8 cellular contexts compared by ENCODE assay signal in the genomic region with DNA sequence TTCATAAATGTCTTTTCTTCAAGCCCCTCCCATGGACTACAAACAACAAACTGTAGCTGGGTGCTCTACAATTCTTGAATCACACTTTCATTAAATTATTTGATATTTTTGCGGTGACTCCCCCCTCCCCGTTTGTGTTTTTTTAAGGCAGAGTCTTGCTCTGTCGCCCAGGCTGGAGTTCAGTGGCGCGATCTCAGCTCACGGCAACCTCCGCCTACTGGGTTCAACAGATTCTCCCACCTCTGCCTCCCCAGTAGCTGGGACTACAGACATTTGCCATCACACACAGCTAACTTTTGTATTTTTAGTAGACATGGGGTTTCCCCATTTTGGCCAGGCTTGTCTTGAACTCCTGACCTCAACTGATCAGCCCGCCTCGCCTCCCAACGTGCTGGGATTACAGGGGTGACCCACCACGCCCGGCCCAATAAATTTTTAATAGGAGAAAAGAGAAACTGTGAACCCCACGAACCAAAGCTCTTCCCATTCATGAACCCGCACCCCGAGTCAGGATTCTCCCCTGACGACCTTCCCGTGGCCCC. TPM values are rescaled to one million over a fixed set of nuclear protein-coding genes. Genes with fewer than 3 reads are reported as not detected.
DNase-seq lines count a peak whose midpoint lies in the region; ATAC-seq, FAIRE-seq and TF ChIP-seq lines count a peak whose summit lies in the region.

No MANE protein-coding gene starts in this region.

- no peak overlapping the region for H3K18ac ChIP-seq in IMR-90 (ENCODE audit: low read depth, low read length)

- no peak overlapping the region for H3K14ac ChIP-seq in IMR-90 (replicated peaks; ENCODE audit: low read depth, low read length)

- no peak overlapping the region for H2AK5ac ChIP-seq in IMR-90 (ENCODE audit: low read depth, low read length)

- H2BK20ac ChIP-seq in IMR-90 (ENCODE audit: low read depth, low read length), result no peak overlapping the region

- no peak for FAIRE-seq in bronchial epithelial cell (lab: Jason Lieb, UNC)

- no peaks in the 10 kb centered on the region for H3K9me1 ChIP-seq in IMR-90 (ENCODE audit: insufficient read depth, low read length)

- intact Hi-C loops in IMR-90 (cut with micrococcal nuclease), result loop anchor here (5.0 kb wide), 1 partner anchor 46 kb away; the partner anchor contains the start of gene ZNF253

- H4K91ac ChIP-seq in IMR-90 (ENCODE audit: insufficient read depth, low read depth, low read length), result no peak overlapping the region

- no peaks in the 10 kb centered on the region for H3K4me1 ChIP-seq in IMR-90 (ENCODE audit: control insufficient read depth, insufficient read depth, low read length)
- H3K4me1 ChIP-seq in muscle layer of colon (ENCODE audit: insufficient read depth, low read length), result peaks cover 3% of the 10 kb centered on the region

- peak overlapping the region; percentile 62 to 96; a peak in 2 of 4 replicates for H4K8ac ChIP-seq in IMR-90 (ENCODE audit: low read depth in 2 of 2, low read length in 2 of 2)

- no CpG with 5 or more reads among the region's 17 CpGs for WGBS in IMR-90 (ENCODE audit: extremely low coverage in 2 of 2, insufficient read length in 1 of 2), 2 experiments

- peaks cover 72% of the 10 kb centered on the region for H3K9me3 ChIP-seq in AG04450 (ENCODE audit: control insufficient read depth, insufficient read depth, low read length)
- H3K9me3 ChIP-seq in IMR-90 (ENCODE audit: control insufficient read depth, insufficient read depth, low read length), result peaks cover 40% of the 10 kb centered on the region
- H3K9me3 ChIP-seq in muscle layer of colon (ENCODE audit: low read length), result no peaks in the 10 kb centered on the region

- H2AK9ac ChIP-seq in IMR-90 (replicated peaks; ENCODE audit: low read depth, low read length, poor library complexity), result peak overlapping the region; percentile 75

- H2BK5ac ChIP-seq in IMR-90 (ENCODE audit: low read depth, low read length, poor library complexity, severe bottlenecking), result no peak overlapping the region

- H3K4me3 ChIP-seq in AG04450 (ENCODE audit: low read depth, low read length) (peak overlapping the region; percentile 82), IMR-90 (ENCODE audit: insufficient read depth, low read depth, low read length) (peak overlapping the region; percentile 98), bronchial epithelial cell (ENCODE audit: low read depth, low read length) (peak overlapping the region; percentile 85), muscle layer of colon (ENCODE audit: low read depth in 1 of 2, low read length in 2 of 2) (peak overlapping the region; percentile 82 to 90)

- DNase-seq in AG04450 (ENCODE audit: low read depth, low spot score) (no peak), IMR-90 (no peak), bronchial epithelial cell (ENCODE audit: low read depth) (no peak), GM20000 (ENCODE audit: low spot score) (no peak), GM19240 (ENCODE audit: insufficient read length, low spot score) (no peak), foreskin melanocyte (no peak)

- H4K5ac ChIP-seq in IMR-90 (ENCODE audit: low read depth, low read length), result no peak overlapping the region

- CTCF ChIA-PET in AG04450 (lab: Charles Lee), result interaction anchor here (0.6 kb wide), 1 partner anchor 157 kb away, joined by 6 read pairs; no protein-coding TSS in a partner anchor
- CTCF ChIA-PET in IMR-90 (lab: Yijun Ruan, JAX), result interaction anchor here (0.7 kb wide), 1 partner anchor 205 kb away, joined by 3 read pairs; no protein-coding TSS in a partner anchor

- no peak for TF ChIP-seq POLR2A in IMR-90 (IDR thresholded peaks at IDR 0.05; ENCODE audit: low read depth, low read length)

- H3K4ac ChIP-seq in IMR-90 (ENCODE audit: low read depth, low read length), result no peak overlapping the region

- H2AFZ ChIP-seq in IMR-90 (replicated peaks; ENCODE audit: low read length, poor library complexity), result peak overlapping the region; percentile 98

- H3K4me2 ChIP-seq in IMR-90 (ENCODE audit: low read depth, low read length), result peak overlapping the region; percentile 53

- H3K36me3 ChIP-seq in IMR-90 (ENCODE audit: control insufficient read depth, insufficient read depth, low read length), result peaks cover 15% of the 10 kb centered on the region; the same call in 1 of the 2 replicates
- H3K36me3 ChIP-seq in bronchial epithelial cell (ENCODE audit: control insufficient read depth, insufficient read depth, low read length), result peaks cover 2% of the 10 kb centered on the region
- no peaks in the 10 kb centered on the region for H3K36me3 ChIP-seq in muscle layer of colon (ENCODE audit: insufficient read depth, low read length)

- H2BK120ac ChIP-seq in IMR-90 (ENCODE audit: low read depth, low read length), result no peak overlapping the region

- TF ChIP-seq CTCF in AG04450 (IDR thresholded peaks at IDR 0.05; ENCODE audit: low read depth, low read length), result no peak
- no peak for TF ChIP-seq CTCF in IMR-90 (conservative IDR thresholded peaks at IDR 0.05; ENCODE audit: low read depth, low read length)
- TF ChIP-seq CTCF in bronchial epithelial cell (IDR thresholded peaks at IDR 0.05; ENCODE audit: insufficient read depth, low read length, severe bottlenecking), result no peak
- no peak for TF ChIP-seq CTCF in GM20000 (IDR thresholded peaks at IDR 0.05; ENCODE audit: extremely low read depth, missing control alignments)

- 0 out of 4 replicates have a peak, but pooled peaks cover 0 to 4% of the 10 kb centered on the region in 2 experiments for H3K79me1 ChIP-seq in IMR-90 (ENCODE audit: low read depth in 1 of 2, low read length in 2 of 2)

- no peaks in the 10 kb centered on the region for H4K20me1 ChIP-seq in IMR-90 (ENCODE audit: insufficient read depth, low read length)

- dilution Hi-C loops in IMR-90 (cut with HindIII; ENCODE audit: low sequenced_read_pairs, unreplicated experiment), result no loop called here

- in situ Hi-C loops in IMR-90 (cut with MboI; ENCODE audit: low sequenced_read_pairs), result no loop called here

- BruUV-seq in IMR-90 (replicated peaks; lab: Mats Ljungman, UMichigan), result no TSS peak

- H2BK15ac ChIP-seq in IMR-90 (ENCODE audit: low read depth, low read length), result no peak overlapping the region

- H3K9ac ChIP-seq in IMR-90 (ENCODE audit: low read depth, low read length) (peak overlapping the region; percentile 97), muscle layer of colon (ENCODE audit: low read length) (peak overlapping the region; percentile 87)

- ATAC-seq in IMR-90 (ENCODE audit: low read depth), result no peak; the same call in 1 of the 2 replicates
- ATAC-seq in GM19035 (IDR thresholded peaks at IDR 0.05; ENCODE audit: unreplicated experiment), result no peak

- no peak overlapping the region for H3K23ac ChIP-seq in IMR-90 (ENCODE audit: low read depth, low read length)

- no peak overlapping the region for H3K56ac ChIP-seq in IMR-90 (ENCODE audit: extremely low read depth, insufficient read depth, low read length)

- no peak for TF ChIP-seq RAD21 in IMR-90 (IDR thresholded peaks at IDR 0.05; ENCODE audit: low read length)

- peak overlapping the region; percentile 99 for H3K27ac ChIP-seq in AG04450 (ENCODE audit: low read depth, low read length)
- H3K27ac ChIP-seq in IMR-90 (ENCODE audit: insufficient read depth, low read length), result peak overlapping the region; percentile 97
- peak overlapping the region; percentile 97 for H3K27ac ChIP-seq in muscle layer of colon (ENCODE audit: low read depth, low read length)

- POLR2A ChIA-PET in AG04450 (lab: Yijun Ruan, JAX), result interaction anchor here (0.7 to 2.1 kb wide), 6 partner anchors 20 to 80 kb away, joined by 3 to 20 read pairs (median 8); partner anchors contain the start of genes ZNF253 and ZNF93
- POLR2A ChIA-PET in IMR-90 (lab: Charles Lee; ENCODE audit: unreplicated experiment), result interaction anchor here (0.6 to 0.7 kb wide), 3 partner anchors 15 to 324 kb away, joined by 4 to 9 read pairs (median 4); no protein-coding TSS in a partner anchor

- H3K27me3 ChIP-seq in AG04450 (ENCODE audit: control insufficient read depth, insufficient read depth, low read length) (no peaks in the 10 kb centered on the region), IMR-90 (ENCODE audit: control insufficient read depth, insufficient read depth, low read length) (no peaks in the 10 kb centered on the region), bronchial epithelial cell (ENCODE audit: control insufficient read depth, insufficient read depth, low read length) (no peaks in the 10 kb centered on the region), muscle layer of colon (ENCODE audit: control insufficient read depth in 1 of 2, insufficient read depth in 2 of 2, low read length in 2 of 2) (no peaks in the 10 kb centered on the region)

TF ChIP-seq in IMR-90, 13 proteins besides CTCF, POLR2A, EP300 and RAD21:
- no peak for TF ChIP-seq MAZ (IDR thresholded peaks at IDR 0.05; ENCODE audit: borderline replicate concordance, low read depth, low read length)
- no peak for TF ChIP-seq RFX5 (IDR thresholded peaks at IDR 0.05; ENCODE audit: low read depth, low read length)
- TF ChIP-seq RCOR1 (IDR thresholded peaks at IDR 0.05; ENCODE audit: insufficient replicate concordance, low read length), result no peak
- no peak for TF ChIP-seq BHLHE40 (IDR thresholded peaks at IDR 0.05; ENCODE audit: low read depth, low read length)
- no peak for TF ChIP-seq MAFK (IDR thresholded peaks at IDR 0.05; ENCODE audit: low read depth, low read length)

RNA-seq across cellular contexts. Expression of gene ZNF506, which starts 0.7 kb away (rescaled TPM):
- 10.4 and 14.2 TPM in 2 replicates for polyA plus RNA-seq in AG04450 (2011; rRNA removed)
- 15.7 and 17.3 TPM in 2 replicates for polyA minus RNA-seq in AG04450 (2011; rRNA and poly(A)+ RNA removed)
- 6.1 and 8.1 TPM in 2 replicates for total RNA-seq in IMR-90 (2012; rRNA removed)
- polyA plus RNA-seq in IMR-90 (2012; rRNA removed), result 2.0 and 2.4 TPM in 2 replicates
- polyA plus RNA-seq in IMR-90 (2012; cell fraction: cytosol; rRNA removed), result 1.5 and 3.1 TPM in 2 replicates
- polyA plus RNA-seq in IMR-90 (2012; cell fraction: nucleus; rRNA removed; ENCODE audit: low replicate concordance), result 1.6 and 5.2 TPM in 2 replicates
- 9.7 and 12.0 TPM in 2 replicates for total RNA-seq in bronchial epithelial cell

RNA-seq across cellular contexts. Expression of gene ZNF253, which starts 44.8 kb away (rescaled TPM):
- polyA plus RNA-seq in AG04450 (2011; rRNA removed), result 2.8 and 4.2 TPM in 2 replicates
- 1.5 and 2.6 TPM in 2 replicates for polyA minus RNA-seq in AG04450 (2011; rRNA and poly(A)+ RNA removed)
- 3.4 and 3.6 TPM in 2 replicates for total RNA-seq in IMR-90 (2012; rRNA removed)
- polyA plus RNA-seq in IMR-90 (2012; rRNA removed), result 0.63 and 0.74 TPM in 2 replicates
- polyA plus RNA-seq in IMR-90 (2012; cell fraction: cytosol; rRNA removed), result 0.11 and 0.31 TPM in 2 replicates
- 0.17 and 1.1 TPM in 2 replicates for polyA plus RNA-seq in IMR-90 (2012; cell fraction: nucleus; rRNA removed; ENCODE audit: low replicate concordance)
- total RNA-seq in bronchial epithelial cell, result 2.1 and 3.6 TPM in 2 replicates
